ENCODE assay signal across 8 cellular contexts in genomic region chr19:48351341-48351752, GRCh38. TPM values are rescaled to one million over a fixed set of nuclear protein-coding genes. Genes with fewer than 3 reads are reported as not detected.
DNase-seq lines count a peak whose midpoint lies in the region; ATAC-seq and TF ChIP-seq lines count a peak whose summit lies in the region.

No MANE protein-coding gene starts in this region.

- ATAC-seq in HG03159 (IDR thresholded peaks at IDR 0.05; ENCODE audit: unreplicated experiment): no peak

- CTCF ChIA-PET in activated naive CD4-positive, alpha-beta T cell treated with anti-CD3 and anti-CD28 coated beads for 36 hours (lab: Charles Lee): interaction anchor here (0.6 to 1.3 kb wide), 7 partner anchors 11 to 233 kb away, joined by 3 to 5 read pairs (median 3); partner anchors contain the start of gene KCNJ14

- DNase-seq in Caki2 (ENCODE audit: low read depth) (peak; percentile 49), HuH-7.5 (ENCODE audit: low spot score) (peak; percentile 77), SJSA1 (ENCODE audit: low read depth in 1 of 2, low spot score in 2 of 2) (peak; percentile 46 to 77), cardiac septum (ENCODE audit: low spot score) (peak; percentile 90), sigmoid colon (peak; percentile 73), A172 (ENCODE audit: low spot score) (no peak)
- DNase-seq in activated naive CD4-positive, alpha-beta T cell treated with anti-CD3 and anti-CD28 coated beads for 36 hours: peak; percentile 91

- TF ChIP-seq EP300 in sigmoid colon (IDR thresholded peaks at IDR 0.05): no peak

- H3K9me3 ChIP-seq in SJSA1 (replicated peaks) (no peaks in the 10 kb centered on the region), sigmoid colon (no peaks in the 10 kb centered on the region)

- no peaks in the 10 kb centered on the region for H3K36me3 ChIP-seq in SJSA1
- no peaks in the 10 kb centered on the region for H3K36me3 ChIP-seq in sigmoid colon

- in situ Hi-C loops in Caki2 (cut with HindIII; ENCODE audit: low pct_unique_long_range_greater_than_20kb, low sequenced_read_pairs): no loop called here

- WGBS in sigmoid colon, 2 donors: 33 to 49% methylated on average over 8 of the region's 8 CpGs

- H3K4me3 Mint-ChIP-seq in activated naive CD4-positive, alpha-beta T cell treated with anti-CD3 and anti-CD28 coated beads for 36 hours: no peak overlapping the region

- TF ChIP-seq POLR2A in sigmoid colon (IDR thresholded peaks at IDR 0.05): no peak

- peak in 3 of 4 experiments; percentile 35 to 69 (median 58) for TF ChIP-seq CTCF in sigmoid colon (IDR thresholded peaks at IDR 0.05)

- peaks cover 3% of the 10 kb centered on the region for H3K36me3 Mint-ChIP-seq in activated naive CD4-positive, alpha-beta T cell treated with anti-CD3 and anti-CD28 coated beads for 36 hours (ENCODE audit: low read depth)

- no peaks in the 10 kb centered on the region for H3K27me3 Mint-ChIP-seq in activated naive CD4-positive, alpha-beta T cell treated with anti-CD3 and anti-CD28 coated beads for 36 hours (ENCODE audit: low read depth)

- intact Hi-C loops in activated naive CD4-positive, alpha-beta T cell treated with anti-CD3 and anti-CD28 coated beads for 36 hours (cut with micrococcal nuclease): no loop called here
- intact Hi-C loops in cardiac septum (cut with DNase I): no loop called here
- intact Hi-C loops in sigmoid colon (cut with DNase I): no loop called here

- H3K4me1 ChIP-seq in SJSA1 (replicated peaks) (peaks cover 6% of the 10 kb centered on the region), sigmoid colon (peaks cover 0 to 5% (median 0%) of the 10 kb centered on the region in 4 donors)

- H3K4me3 ChIP-seq in SJSA1: no peak overlapping the region
- no peak overlapping the region for H3K4me3 ChIP-seq in sigmoid colon

- H3K27ac Mint-ChIP-seq in activated naive CD4-positive, alpha-beta T cell treated with anti-CD3 and anti-CD28 coated beads for 36 hours: no peak overlapping the region

- no peaks in the 10 kb centered on the region for H3K27me3 ChIP-seq in SJSA1 (replicated peaks)
- no peaks in the 10 kb centered on the region for H3K27me3 ChIP-seq in sigmoid colon

- H3K9me3 Mint-ChIP-seq in activated naive CD4-positive, alpha-beta T cell treated with anti-CD3 and anti-CD28 coated beads for 36 hours: no peaks in the 10 kb centered on the region

- H3K27ac ChIP-seq in SJSA1 (no peak overlapping the region), sigmoid colon (no peak overlapping the region)

- H3K4me1 Mint-ChIP-seq in activated naive CD4-positive, alpha-beta T cell treated with anti-CD3 and anti-CD28 coated beads for 36 hours (ENCODE audit: low read depth): no peaks in the 10 kb centered on the region

RNA-seq across cellular contexts. Expression of gene TMEM143, which starts 12.4 kb away (rescaled TPM):
- total RNA-seq in Caki2 (2014; rRNA removed; shearing (Covaris generic); ENCODE audit: low replicate concordance): 7.6 and 12.2 TPM in 2 replicates
- 0.38 and 3.2 TPM in 2 replicates for total RNA-seq in SJSA1 (2014; rRNA removed; shearing (Covaris generic))
- 10 to 100 TPM; 23.9 to 24.1 TPM for total RNA-seq in activated naive CD4-positive, alpha-beta T cell treated with anti-CD3 and anti-CD28 coated beads for 36 hours
- total RNA-seq in cardiac septum (50.2 TPM), sigmoid colon (1 to 10 TPM; 5.4 to 8.9 (median 6.8) TPM)
- 1 to 10 TPM; 4.2 to 8.7 (median 5.4) TPM for polyA plus RNA-seq in sigmoid colon
- total RNA-seq in A172 (2014; rRNA removed; shearing (Covaris generic)): 1.8 and 2.5 TPM in 2 replicates

RNA-seq across cellular contexts. Expression of gene SYNGR4, which starts 12.8 kb away (rescaled TPM):
- 0.20 TPM in 1 of 2 replicates, not detected in the other for total RNA-seq in Caki2 (2014; rRNA removed; shearing (Covaris generic); ENCODE audit: low replicate concordance)
- total RNA-seq in SJSA1 (2014; rRNA removed; shearing (Covaris generic)): not detected in 2 replicates
- under 1 TPM; 0.50 to 0.52 TPM for total RNA-seq in activated naive CD4-positive, alpha-beta T cell treated with anti-CD3 and anti-CD28 coated beads for 36 hours
- total RNA-seq in cardiac septum (not detected), sigmoid colon (not detected)
- polyA plus RNA-seq in sigmoid colon: under 1 TPM in 1 of 3 donors, not detected in 2; 0.25 TPM
- total RNA-seq in A172 (2014; rRNA removed; shearing (Covaris generic)): not detected in 2 replicates

RNA-seq across cellular contexts. Expression of gene EMP3, which starts 26.0 kb away (rescaled TPM):
- 119 and 124 TPM in 2 replicates for total RNA-seq in Caki2 (2014; rRNA removed; shearing (Covaris generic); ENCODE audit: low replicate concordance)
- total RNA-seq in SJSA1 (2014; rRNA removed; shearing (Covaris generic)): 43.8 and 62.2 TPM in 2 replicates
- total RNA-seq in activated naive CD4-positive, alpha-beta T cell treated with anti-CD3 and anti-CD28 coated beads for 36 hours: 100 to 1,000 TPM; 110 to 113 TPM
- total RNA-seq in cardiac septum (47.3 TPM), sigmoid colon (10 to 100 TPM; 60.4 to 77.1 (median 69.7) TPM)
- polyA plus RNA-seq in sigmoid colon: 10 to 100 TPM; 21.7 to 47.7 (median 42.0) TPM
- total RNA-seq in A172 (2014; rRNA removed; shearing (Covaris generic)): 67.5 and 98.5 TPM in 2 replicates

RNA-seq across cellular contexts. Expression of gene KDELR1, which starts 40.0 kb away (rescaled TPM):
- total RNA-seq in Caki2 (2014; rRNA removed; shearing (Covaris generic); ENCODE audit: low replicate concordance): 119 and 155 TPM in 2 replicates
- total RNA-seq in SJSA1 (2014; rRNA removed; shearing (Covaris generic)): 58.0 and 99.3 TPM in 2 replicates
- 10 to 100 TPM; 81.5 to 83.8 TPM for total RNA-seq in activated naive CD4-positive, alpha-beta T cell treated with anti-CD3 and anti-CD28 coated beads for 36 hours
- total RNA-seq in cardiac septum (70.1 TPM), sigmoid colon (100 to 1,000 TPM in 1 of 4 donors, 10 to 100 TPM in 3; 61.5 to 109 (median 71.1) TPM)
- 100 to 1,000 TPM in 1 of 3 donors, 10 to 100 TPM in 2; 74.7 to 195 (median 87.7) TPM for polyA plus RNA-seq in sigmoid colon
- 64.2 and 71.5 TPM in 2 replicates for total RNA-seq in A172 (2014; rRNA removed; shearing (Covaris generic))

RNA-seq across cellular contexts. Expression of gene GRIN2D, which starts 42.1 kb away (rescaled TPM):
- 0.34 TPM in 1 of 2 replicates, not detected in the other for total RNA-seq in Caki2 (2014; rRNA removed; shearing (Covaris generic); ENCODE audit: low replicate concordance)
- total RNA-seq in SJSA1 (2014; rRNA removed; shearing (Covaris generic)): 0.05 TPM in 1 of 2 replicates, not detected in the other
- total RNA-seq in activated naive CD4-positive, alpha-beta T cell treated with anti-CD3 and anti-CD28 coated beads for 36 hours: under 1 TPM; 0.05 to 0.07 TPM
- total RNA-seq in cardiac septum (0.70 TPM), sigmoid colon (under 1 TPM in 3 of 4 donors, not detected in 1; under 0.01 to 0.36 (median 0.16) TPM)
- polyA plus RNA-seq in sigmoid colon: under 1 TPM in 1 of 3 donors, not detected in 2; 0.26 TPM
- total RNA-seq in A172 (2014; rRNA removed; shearing (Covaris generic)): not detected in 2 replicates
